ENCODE assay signal across 1 cellular context in the genomic region with DNA sequence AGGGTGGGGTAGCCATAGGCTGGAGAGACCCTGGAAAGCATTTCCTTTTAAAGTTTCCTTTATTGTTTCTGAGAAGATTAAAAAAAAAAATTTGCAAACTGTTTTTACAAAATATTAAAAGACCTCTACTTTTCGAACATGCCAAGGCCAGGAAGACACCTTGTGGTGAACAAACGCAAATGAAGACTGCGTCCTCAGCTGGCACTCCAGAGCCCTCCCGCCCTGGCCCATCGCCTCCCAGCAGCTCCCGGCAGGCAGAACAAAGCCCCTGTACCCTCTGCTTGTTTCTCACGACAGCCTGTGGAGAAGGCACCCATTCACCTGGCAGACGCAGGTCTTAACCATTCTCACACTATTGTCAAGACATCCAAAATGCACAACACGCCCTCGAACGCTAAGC.
TF ChIP-seq lines count a peak whose summit lies in the region.

No MANE protein-coding gene starts in this region.

TF ChIP-seq in K562, 482 proteins besides CTCF, POLR2A, EP300 and RAD21:
- no peak for TF ChIP-seq KLF10 (CRISPR knock-in tag; IDR thresholded peaks at IDR 0.05)
